ENCODE assay signal across 18 cellular contexts in the genomic region with DNA sequence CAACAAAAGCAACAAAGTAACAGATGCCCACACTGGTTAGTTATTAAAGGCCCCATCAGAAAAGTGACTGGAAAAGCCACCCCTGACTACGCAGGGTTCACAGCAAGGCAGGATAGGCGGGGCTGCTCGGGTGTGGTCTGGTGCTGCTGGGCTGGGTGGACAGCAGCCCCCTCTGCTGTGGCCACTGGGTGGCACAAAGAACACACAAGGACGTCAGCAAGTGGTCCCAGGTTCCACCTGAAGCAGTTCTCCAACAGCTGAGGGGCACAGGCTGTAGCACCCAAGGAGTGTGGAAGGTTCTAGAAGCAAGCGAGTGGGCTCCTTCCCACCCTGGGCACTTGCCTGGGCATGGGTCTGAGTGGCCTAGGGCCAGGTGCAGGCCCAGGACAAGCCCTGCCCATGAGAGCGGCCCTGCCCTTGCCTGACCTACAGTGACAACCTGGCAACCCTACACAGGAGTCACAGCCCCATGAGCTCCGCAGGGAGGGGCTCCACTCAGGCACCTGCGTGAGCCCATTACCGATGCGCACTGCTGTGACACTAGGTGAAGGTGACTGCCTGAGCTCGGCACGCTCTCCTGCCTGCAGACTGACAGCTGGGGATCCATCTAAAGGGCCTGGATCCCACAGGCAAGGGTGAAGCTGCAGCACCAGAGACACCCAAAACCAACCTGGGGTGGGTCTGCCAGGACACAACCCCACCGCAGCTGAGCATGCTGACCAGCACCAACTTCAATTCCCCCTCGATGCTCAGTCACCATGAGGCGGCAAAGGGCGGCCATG.
"Had no signal": no experiment of that assay in that cellular context is flagged by ENCODE, and none has a peak within 500 bp of the region (broad histone marks: within the 10 kb centered on the region; RNA-seq: fewer than 3 reads in every experiment).

No MANE protein-coding gene starts in this region.

- ATAC-seq: gastroesophageal sphincter; natural killer cell; stimulated activated naive CD8-positive, alpha-beta T cell treated with anti-CD3 and anti-CD28 coated beads, Interleukin-15, Interleukin-2, amounts not matched to agents 100 U/mL and 50 U/mL, for 24 hours had no signal

- H3K27me3 ChIP-seq: cardiac muscle cell, colonic mucosa, gastroesophageal sphincter, hepatocyte, suprapubic skin, upper lobe of right lung had no signal

- H3K4me3 ChIP-seq: cardiac muscle cell, colonic mucosa, gastroesophageal sphincter, hepatocyte, lung, psoas muscle, suprapubic skin, upper lobe of right lung had no signal

- H3K4me1 ChIP-seq: colonic mucosa, gastroesophageal sphincter, psoas muscle, suprapubic skin, upper lobe of right lung had no signal

- H3K27ac Mint-ChIP-seq: natural killer cell had no signal

- H3K27ac ChIP-seq: cardiac muscle cell, colonic mucosa, gastroesophageal sphincter, hepatocyte, psoas muscle, suprapubic skin, upper lobe of right lung had no signal

- DNase-seq: activated CD4-positive, alpha-beta T cell treated with anti-CD3 and anti-CD28 coated beads for 1 hour; activated CD4-positive, alpha-beta T cell treated with anti-CD3 and anti-CD28 coated beads, Interleukin-2, amount 50 U/mL, for 48 hours; activated gamma-delta T cell treated with Interleukin-2 at 50 U/mL for 16 hours; activated T-cell treated with anti-CD3 and anti-CD28 coated beads, Interleukin-2, amount 50 U/mL, for 48 hours; colonic mucosa; effector CD4-positive, alpha-beta T cell; natural killer cell; occipital lobe; psoas muscle; stimulated activated CD4-positive, alpha-beta T cell treated with anti-CD3 and anti-CD28 coated beads, Interleukin-4, amount 100 ng/mL, for 1 hour; stimulated activated CD8-positive, alpha-beta memory T cell treated with anti-CD3 and anti-CD28 coated beads, Interleukin-4, amount 100 ng/mL, for 48 hours; stimulated activated naive CD8-positive, alpha-beta T cell treated with anti-CD3 and anti-CD28 coated beads, Interleukin-15, Interleukin-2, amounts not matched to agents 100 U/mL and 50 U/mL, for 24 hours; upper lobe of right lung had no signal

- H3K9me3 ChIP-seq: colonic mucosa, gastroesophageal sphincter, psoas muscle, suprapubic skin, upper lobe of right lung had no signal

- H3K4me2 ChIP-seq: hepatocyte had no signal

- H2AFZ ChIP-seq: hepatocyte had no signal

- H3K4me3 Mint-ChIP-seq: natural killer cell had no signal
